In genomic region chr16:89167425-89167941, GRCh38 we compare ENCODE assay signal across 1 cellular context.
TF ChIP-seq lines count a peak whose summit lies in the region.

No MANE protein-coding gene starts in this region.

TF ChIP-seq in HEK293, 187 proteins besides CTCF, POLR2A, EP300 and RAD21 (continued from another document and continues in another):
- TF ChIP-seq ZFP41 (tag by site-specific recombination; IDR thresholded peaks at IDR 0.05; ENCODE audit: borderline replicate concordance) (no peak), ZNF701 (tag by site-specific recombination; IDR thresholded peaks at IDR 0.05) (no peak), ZNF830 (tag by site-specific recombination; IDR thresholded peaks at IDR 0.05; ENCODE audit: low read depth) (no peak), ZNF544 (tag by site-specific recombination; IDR thresholded peaks at IDR 0.05) (no peak), ZNF335 (tag by site-specific recombination; conservative IDR thresholded peaks at IDR 0.05) (no peak), ZSCAN23 (tag by site-specific recombination; IDR thresholded peaks at IDR 0.05) (no peak), MYNN (tag by site-specific recombination; IDR thresholded peaks at IDR 0.05; ENCODE audit: borderline replicate concordance) (no peak), ZNF266 (tag by site-specific recombination; IDR thresholded peaks at IDR 0.05; ENCODE audit: low read depth) (no peak), ZSCAN30 (tag by site-specific recombination; IDR thresholded peaks at IDR 0.05) (0 out of 2 replicates have a peak, but pooled peaks have one; percentile 45), ZNF280D (tag by site-specific recombination; IDR thresholded peaks at IDR 0.05) (no peak), BCL6B (tag by site-specific recombination; IDR thresholded peaks at IDR 0.05) (no peak), GLI2 (tag by site-specific recombination; IDR thresholded peaks at IDR 0.05; ENCODE audit: borderline replicate concordance, low read depth) (no peak), ZNF169 (tag by site-specific recombination; IDR thresholded peaks at IDR 0.05) (no peak), ZNF623 (tag by site-specific recombination; IDR thresholded peaks at IDR 0.05) (no peak), ZNF416 (tag by site-specific recombination; IDR thresholded peaks at IDR 0.05) (no peak), ZIC2 (tag by site-specific recombination; IDR thresholded peaks at IDR 0.05) (no peak), ZNF404 (tag by site-specific recombination; IDR thresholded peaks at IDR 0.05) (no peak), ZNF785 (tag by site-specific recombination; IDR thresholded peaks at IDR 0.05) (no peak), ZFP3 (tag by site-specific recombination; IDR thresholded peaks at IDR 0.05; ENCODE audit: low read depth) (no peak), ZNF114 (tag by site-specific recombination; IDR thresholded peaks at IDR 0.05) (no peak), SCRT1 (tag by site-specific recombination; IDR thresholded peaks at IDR 0.05; ENCODE audit: borderline replicate concordance) (no peak), ZNF510 (tag by site-specific recombination; IDR thresholded peaks at IDR 0.05; ENCODE audit: insufficient replicate concordance) (no peak), INSM2 (tag by site-specific recombination; IDR thresholded peaks at IDR 0.05) (no peak), ZNF2 (tag by site-specific recombination; IDR thresholded peaks at IDR 0.05) (0 out of 2 replicates have a peak, but pooled peaks have one; percentile 50), ZNF112 (tag by site-specific recombination; IDR thresholded peaks at IDR 0.05) (no peak), ZNF555 (tag by site-specific recombination; conservative IDR thresholded peaks at IDR 0.05) (no peak), ZNF677 (tag by site-specific recombination; IDR thresholded peaks at IDR 0.05) (no peak), ZNF548 (tag by site-specific recombination; IDR thresholded peaks at IDR 0.05) (no peak), OSR2 (tag by site-specific recombination; IDR thresholded peaks at IDR 0.05) (no peak), YY2 (tag by site-specific recombination; IDR thresholded peaks at IDR 0.05) (no peak; the same call in 1 of the 2 replicates), ZNF274 (IDR thresholded peaks at IDR 0.05; ENCODE audit: low read length) (no peak), ZNF274 (tag by site-specific recombination; IDR thresholded peaks at IDR 0.05; ENCODE audit: borderline replicate concordance) (no peak), ZNF529 (tag by site-specific recombination; IDR thresholded peaks at IDR 0.05; ENCODE audit: insufficient replicate concordance) (no peak), SP2 (tag by site-specific recombination; IDR thresholded peaks at IDR 0.05) (no peak), ZNF776 (tag by site-specific recombination; IDR thresholded peaks at IDR 0.05; ENCODE audit: borderline replicate concordance) (no peak), ZNF302 (tag by site-specific recombination; IDR thresholded peaks at IDR 0.05; ENCODE audit: low read depth) (no peak), ZNF19 (tag by site-specific recombination; IDR thresholded peaks at IDR 0.05; ENCODE audit: low read depth) (no peak), ZNF530 (tag by site-specific recombination; IDR thresholded peaks at IDR 0.05; ENCODE audit: low read depth) (no peak), KLF10 (tag by site-specific recombination; IDR thresholded peaks at IDR 0.05) (no peak), ZNF777 (tag by site-specific recombination; IDR thresholded peaks at IDR 0.05; ENCODE audit: borderline replicate concordance) (no peak), ZNF391 (tag by site-specific recombination; IDR thresholded peaks at IDR 0.05; ENCODE audit: borderline replicate concordance, low read depth) (peak; percentile 42; the same call in 1 of the 2 replicates)
- TF ChIP-seq, protein P1, sequence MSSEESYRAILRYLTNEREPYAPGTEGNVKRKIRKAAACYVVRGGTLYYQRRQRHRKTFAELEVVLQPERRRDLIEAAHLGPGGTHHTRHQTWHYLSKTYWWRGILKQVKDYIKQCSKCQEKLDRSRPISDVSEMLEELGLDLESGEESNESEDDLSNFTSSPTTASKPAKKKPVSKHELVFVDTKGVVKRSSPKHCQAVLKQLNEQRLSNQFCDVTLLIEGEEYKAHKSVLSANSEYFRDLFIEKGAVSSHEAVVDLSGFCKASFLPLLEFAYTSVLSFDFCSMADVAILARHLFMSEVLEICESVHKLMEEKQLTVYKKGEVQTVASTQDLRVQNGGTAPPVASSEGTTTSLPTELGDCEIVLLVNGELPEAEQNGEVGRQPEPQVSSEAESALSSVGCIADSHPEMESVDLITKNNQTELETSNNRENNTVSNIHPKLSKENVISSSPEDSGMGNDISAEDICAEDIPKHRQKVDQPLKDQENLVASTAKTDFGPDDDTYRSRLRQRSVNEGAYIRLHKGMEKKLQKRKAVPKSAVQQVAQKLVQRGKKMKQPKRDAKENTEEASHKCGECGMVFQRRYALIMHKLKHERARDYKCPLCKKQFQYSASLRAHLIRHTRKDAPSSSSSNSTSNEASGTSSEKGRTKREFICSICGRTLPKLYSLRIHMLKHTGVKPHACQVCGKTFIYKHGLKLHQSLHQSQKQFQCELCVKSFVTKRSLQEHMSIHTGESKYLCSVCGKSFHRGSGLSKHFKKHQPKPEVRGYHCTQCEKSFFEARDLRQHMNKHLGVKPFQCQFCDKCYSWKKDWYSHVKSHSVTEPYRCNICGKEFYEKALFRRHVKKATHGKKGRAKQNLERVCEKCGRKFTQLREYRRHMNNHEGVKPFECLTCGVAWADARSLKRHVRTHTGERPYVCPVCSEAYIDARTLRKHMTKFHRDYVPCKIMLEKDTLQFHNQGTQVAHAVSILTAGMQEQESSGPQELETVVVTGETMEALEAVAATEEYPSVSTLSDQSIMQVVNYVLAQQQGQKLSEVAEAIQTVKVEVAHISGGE (tag by site-specific recombination; conservative IDR thresholded peaks at IDR 0.05; ENCODE audit: low read depth), result no peak
- TF ChIP-seq, protein P2, sequence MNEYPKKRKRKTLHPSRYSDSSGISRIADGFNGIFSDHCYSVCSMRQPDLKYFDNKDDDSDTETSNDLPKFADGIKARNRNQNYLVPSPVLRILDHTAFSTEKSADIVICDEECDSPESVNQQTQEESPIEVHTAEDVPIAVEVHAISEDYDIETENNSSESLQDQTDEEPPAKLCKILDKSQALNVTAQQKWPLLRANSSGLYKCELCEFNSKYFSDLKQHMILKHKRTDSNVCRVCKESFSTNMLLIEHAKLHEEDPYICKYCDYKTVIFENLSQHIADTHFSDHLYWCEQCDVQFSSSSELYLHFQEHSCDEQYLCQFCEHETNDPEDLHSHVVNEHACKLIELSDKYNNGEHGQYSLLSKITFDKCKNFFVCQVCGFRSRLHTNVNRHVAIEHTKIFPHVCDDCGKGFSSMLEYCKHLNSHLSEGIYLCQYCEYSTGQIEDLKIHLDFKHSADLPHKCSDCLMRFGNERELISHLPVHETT (tag by site-specific recombination; IDR thresholded peaks at IDR 0.05), result no peak
- TF ChIP-seq, protein P3, sequence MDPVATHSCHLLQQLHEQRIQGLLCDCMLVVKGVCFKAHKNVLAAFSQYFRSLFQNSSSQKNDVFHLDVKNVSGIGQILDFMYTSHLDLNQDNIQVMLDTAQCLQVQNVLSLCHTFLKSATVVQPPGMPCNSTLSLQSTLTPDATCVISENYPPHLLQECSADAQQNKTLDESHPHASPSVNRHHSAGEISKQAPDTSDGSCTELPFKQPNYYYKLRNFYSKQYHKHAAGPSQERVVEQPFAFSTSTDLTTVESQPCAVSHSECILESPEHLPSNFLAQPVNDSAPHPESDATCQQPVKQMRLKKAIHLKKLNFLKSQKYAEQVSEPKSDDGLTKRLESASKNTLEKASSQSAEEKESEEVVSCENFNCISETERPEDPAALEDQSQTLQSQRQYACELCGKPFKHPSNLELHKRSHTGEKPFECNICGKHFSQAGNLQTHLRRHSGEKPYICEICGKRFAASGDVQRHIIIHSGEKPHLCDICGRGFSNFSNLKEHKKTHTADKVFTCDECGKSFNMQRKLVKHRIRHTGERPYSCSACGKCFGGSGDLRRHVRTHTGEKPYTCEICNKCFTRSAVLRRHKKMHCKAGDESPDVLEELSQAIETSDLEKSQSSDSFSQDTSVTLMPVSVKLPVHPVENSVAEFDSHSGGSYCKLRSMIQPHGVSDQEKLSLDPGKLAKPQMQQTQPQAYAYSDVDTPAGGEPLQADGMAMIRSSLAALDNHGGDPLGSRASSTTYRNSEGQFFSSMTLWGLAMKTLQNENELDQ (tag by site-specific recombination; IDR thresholded peaks at IDR 0.05; ENCODE audit: low read depth), result no peak
- TF ChIP-seq, protein P4, sequence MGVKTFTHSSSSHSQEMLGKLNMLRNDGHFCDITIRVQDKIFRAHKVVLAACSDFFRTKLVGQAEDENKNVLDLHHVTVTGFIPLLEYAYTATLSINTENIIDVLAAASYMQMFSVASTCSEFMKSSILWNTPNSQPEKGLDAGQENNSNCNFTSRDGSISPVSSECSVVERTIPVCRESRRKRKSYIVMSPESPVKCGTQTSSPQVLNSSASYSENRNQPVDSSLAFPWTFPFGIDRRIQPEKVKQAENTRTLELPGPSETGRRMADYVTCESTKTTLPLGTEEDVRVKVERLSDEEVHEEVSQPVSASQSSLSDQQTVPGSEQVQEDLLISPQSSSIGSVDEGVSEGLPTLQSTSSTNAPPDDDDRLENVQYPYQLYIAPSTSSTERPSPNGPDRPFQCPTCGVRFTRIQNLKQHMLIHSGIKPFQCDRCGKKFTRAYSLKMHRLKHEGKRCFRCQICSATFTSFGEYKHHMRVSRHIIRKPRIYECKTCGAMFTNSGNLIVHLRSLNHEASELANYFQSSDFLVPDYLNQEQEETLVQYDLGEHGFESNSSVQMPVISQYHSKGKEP (tag by site-specific recombination; IDR thresholded peaks at IDR 0.05), result no peak
- TF ChIP-seq, protein P5, sequence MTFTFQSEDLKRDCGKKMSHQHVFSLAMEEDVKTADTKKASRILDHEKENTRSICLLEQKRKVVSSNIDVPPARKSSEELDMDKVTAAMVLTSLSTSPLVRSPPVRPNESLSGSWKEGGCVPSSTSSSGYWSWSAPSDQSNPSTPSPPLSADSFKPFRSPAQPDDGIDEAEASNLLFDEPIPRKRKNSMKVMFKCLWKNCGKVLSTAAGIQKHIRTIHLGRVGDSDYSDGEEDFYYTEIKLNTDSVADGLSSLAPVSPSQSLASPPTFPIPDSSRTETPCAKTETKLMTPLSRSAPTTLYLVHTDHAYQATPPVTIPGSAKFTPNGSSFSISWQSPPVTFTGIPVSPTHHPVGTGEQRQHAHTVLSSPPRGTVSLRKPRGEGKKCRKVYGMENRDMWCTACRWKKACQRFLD (tag by site-specific recombination; IDR thresholded peaks at IDR 0.05), result no peak
- TF ChIP-seq, protein P6, sequence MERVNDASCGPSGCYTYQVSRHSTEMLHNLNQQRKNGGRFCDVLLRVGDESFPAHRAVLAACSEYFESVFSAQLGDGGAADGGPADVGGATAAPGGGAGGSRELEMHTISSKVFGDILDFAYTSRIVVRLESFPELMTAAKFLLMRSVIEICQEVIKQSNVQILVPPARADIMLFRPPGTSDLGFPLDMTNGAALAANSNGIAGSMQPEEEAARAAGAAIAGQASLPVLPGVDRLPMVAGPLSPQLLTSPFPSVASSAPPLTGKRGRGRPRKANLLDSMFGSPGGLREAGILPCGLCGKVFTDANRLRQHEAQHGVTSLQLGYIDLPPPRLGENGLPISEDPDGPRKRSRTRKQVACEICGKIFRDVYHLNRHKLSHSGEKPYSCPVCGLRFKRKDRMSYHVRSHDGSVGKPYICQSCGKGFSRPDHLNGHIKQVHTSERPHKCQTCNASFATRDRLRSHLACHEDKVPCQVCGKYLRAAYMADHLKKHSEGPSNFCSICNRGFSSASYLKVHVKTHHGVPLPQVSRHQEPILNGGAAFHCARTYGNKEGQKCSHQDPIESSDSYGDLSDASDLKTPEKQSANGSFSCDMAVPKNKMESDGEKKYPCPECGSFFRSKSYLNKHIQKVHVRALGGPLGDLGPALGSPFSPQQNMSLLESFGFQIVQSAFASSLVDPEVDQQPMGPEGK (tag by site-specific recombination; IDR thresholded peaks at IDR 0.05), result peak; percentile 86
